In the genomic region with DNA sequence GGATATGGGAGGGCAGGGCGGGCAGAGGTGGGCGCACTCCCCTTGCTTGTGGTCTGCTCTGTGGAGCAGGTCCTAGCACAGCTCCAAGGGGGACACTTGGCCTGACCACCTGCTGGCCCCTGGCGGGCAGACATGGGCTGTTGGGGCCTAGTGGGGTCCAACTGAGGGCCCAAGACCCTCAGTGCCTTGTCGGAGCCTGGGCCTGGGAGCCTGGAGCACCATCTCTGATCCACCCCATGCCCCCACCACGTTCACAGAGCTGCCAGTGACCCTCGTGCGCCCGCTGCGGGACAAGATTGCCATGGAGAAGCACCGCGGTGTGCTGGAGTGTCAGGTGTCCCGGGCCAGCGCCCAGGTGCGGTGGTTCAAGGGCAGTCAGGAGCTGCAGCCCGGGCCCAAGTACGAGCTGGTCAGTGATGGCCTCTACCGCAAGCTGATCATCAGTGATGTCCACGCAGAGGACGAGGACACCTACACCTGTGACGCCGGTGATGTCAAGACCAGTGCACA, we compare ENCODE assay signal across 17 cellular contexts.
DNase-seq lines count a peak whose midpoint lies in the region; ATAC-seq, FAIRE-seq and TF ChIP-seq lines count a peak whose summit lies in the region.
"Had no signal": no experiment of that assay in that cellular context is flagged by ENCODE, and none has a peak within 500 bp of the region (broad histone marks: within the 10 kb centered on the region; RNA-seq: fewer than 3 reads in every experiment).

No MANE protein-coding gene starts in this region.

- no peaks in the 10 kb centered on the region for H4K20me1 ChIP-seq in HepG2 (ENCODE audit: insufficient read depth, low read length)

- peak in 2 of 3 donors; percentile 35 to 45 for DNase-seq in right lobe of liver
- DNase-seq in HepG2 (ENCODE audit: low spot score), result no peak
- peak; percentile 45 for DNase-seq in activated CD8-positive, alpha-beta memory T cell treated with anti-CD3 and anti-CD28 coated beads, Interleukin-2, amount 50 U/mL, for 48 hours
- peak; percentile 67 for DNase-seq in mesenteric fat pad (ENCODE audit: low spot score)
- peak; percentile 56 for DNase-seq in upper lobe of right lung
- no peak for DNase-seq in Ammon's horn (ENCODE audit: low spot score)
- DNase-seq: MV-4-11, NCI-H1417, NCI-H187 treated with DMSO at 0.1 percent for 48 hours, NCI-H2171 treated with DMSO at 0.1 percent for 48 hours, NCI-H82, PC-3 had no signal

- TF ChIP-seq POLR2A in right lobe of liver (IDR thresholded peaks at IDR 0.05) (no peak), HepG2 (IDR thresholded peaks at IDR 0.05; ENCODE audit: insufficient read depth in 1 of 2, low read depth in 2 of 2, low read length in 2 of 2) (no peak)

- H3K4me3 ChIP-seq in right lobe of liver (no peak overlapping the region), HepG2 (replicated peaks in 1 of 3; ENCODE audit: insufficient read depth in 1 of 3, low read depth in 2 of 3, low read length in 3 of 3) (no peak overlapping the region), upper lobe of right lung (no peak overlapping the region)
- H3K4me3 ChIP-seq: K562 had no signal

- no peak for TF ChIP-seq RAD21 in HepG2 (CRISPR knock-in tag; IDR thresholded peaks at IDR 0.05)

- no peak overlapping the region for H3K4me2 ChIP-seq in HepG2 (ENCODE audit: low read depth, low read length)

- ATAC-seq in right lobe of liver (no peak), HepG2 (no peak), upper lobe of right lung (no peak), HG03469 (IDR thresholded peaks at IDR 0.05; ENCODE audit: unreplicated experiment) (no peak)
- ATAC-seq: CD8-positive, alpha-beta T cell; HCT116; K562; PC-3 had no signal

- in situ Hi-C loops in HepG2 (cut with HindIII; ENCODE audit: extremely low pct_ligation_motif_present, low pct_unique_long_range_greater_than_20kb), result no loop called here

- H3K27ac ChIP-seq in right lobe of liver (no peak overlapping the region), HepG2 (ENCODE audit: extremely low read length, insufficient read depth, low read length) (no peak overlapping the region), upper lobe of right lung (no peak overlapping the region)
- H3K27ac ChIP-seq: RWPE1 had no signal

- no peaks in the 10 kb centered on the region for H3K27me3 ChIP-seq in right lobe of liver
- H3K27me3 ChIP-seq in HepG2 (ENCODE audit: control insufficient read depth in 1 of 2, insufficient read depth in 2 of 2, low read length in 2 of 2), result peaks cover 8 to 54% of the 10 kb centered on the region in 2 experiments
- no peaks in the 10 kb centered on the region for H3K27me3 ChIP-seq in upper lobe of right lung

- no peaks in the 10 kb centered on the region for H3K9me3 ChIP-seq in right lobe of liver
- no peaks in the 10 kb centered on the region for H3K9me3 ChIP-seq in HepG2 (ENCODE audit: low read length)
- no peaks in the 10 kb centered on the region for H3K9me3 ChIP-seq in upper lobe of right lung

- H3K36me3 ChIP-seq in right lobe of liver (no peaks in the 10 kb centered on the region), HepG2 (replicated peaks in 1 of 2; ENCODE audit: control insufficient read depth in 1 of 2, insufficient read depth in 2 of 2, low read length in 2 of 2) (no peaks in the 10 kb centered on the region), upper lobe of right lung (peaks cover 6% of the 10 kb centered on the region)

- 92% methylated on average over 4 of the region's 21 CpGs for WGBS in right lobe of liver (ENCODE audit: insufficient coverage, low coverage, low lambda C conversion rate, missing lambda C conversion rate)
- no CpG with 5 or more reads among the region's 21 CpGs for WGBS in HepG2 (ENCODE audit: low lambda C conversion rate)

- TF ChIP-seq EP300 in HepG2 (IDR thresholded peaks at IDR 0.05; ENCODE audit: low read depth in 2 of 2, low read length in 2 of 2) (no peak), HepG2 (CRISPR knock-in tag; IDR thresholded peaks at IDR 0.05; ENCODE audit: borderline replicate concordance) (no peak)

- TF ChIP-seq CTCF in right lobe of liver (IDR thresholded peaks at IDR 0.05) (no peak), HepG2 (CRISPR knock-in tag; IDR thresholded peaks at IDR 0.05) (no peak), upper lobe of right lung (IDR thresholded peaks at IDR 0.05) (no peak)

- H2AFZ ChIP-seq in HepG2 (ENCODE audit: low read length), result no peak overlapping the region

- POLR2A ChIA-PET in HepG2 (lab: Yijun Ruan, JAX), result no interaction called here

- no peaks in the 10 kb centered on the region for H3K79me2 ChIP-seq in HepG2 (ENCODE audit: insufficient read depth, low read length)

- intact Hi-C loops in right lobe of liver (cut with DNase I), result no loop called here
- intact Hi-C loops in HepG2 (cut with micrococcal nuclease; ENCODE audit: unreplicated experiment), result no loop called here
- intact Hi-C loops in upper lobe of right lung (cut with DNase I), result no loop called here

- H3K4me1 ChIP-seq in right lobe of liver (no peaks in the 10 kb centered on the region), HepG2 (ENCODE audit: insufficient read depth, low read length) (peaks cover 25% of the 10 kb centered on the region; the same call in 1 of the 2 replicates), upper lobe of right lung (peaks cover 4% of the 10 kb centered on the region)

- BruUV-seq in HepG2 (replicated peaks; lab: Mats Ljungman, UMichigan), result no TSS peak

- FAIRE-seq in HepG2 (lab: Jason Lieb, UNC), result no peak
- FAIRE-seq: K562 had no signal

- CTCF ChIA-PET in HepG2 (lab: Yijun Ruan, JAX; ENCODE audit: low intra/inter-chr PET ratio, low total read pairs), result no interaction called here

- H3K9ac ChIP-seq in HepG2 (ENCODE audit: insufficient read depth, low read depth, low read length), result no peak overlapping the region

TF ChIP-seq in HepG2, 621 proteins besides CTCF, POLR2A, EP300 and RAD21:
- TF ChIP-seq, protein P1, sequence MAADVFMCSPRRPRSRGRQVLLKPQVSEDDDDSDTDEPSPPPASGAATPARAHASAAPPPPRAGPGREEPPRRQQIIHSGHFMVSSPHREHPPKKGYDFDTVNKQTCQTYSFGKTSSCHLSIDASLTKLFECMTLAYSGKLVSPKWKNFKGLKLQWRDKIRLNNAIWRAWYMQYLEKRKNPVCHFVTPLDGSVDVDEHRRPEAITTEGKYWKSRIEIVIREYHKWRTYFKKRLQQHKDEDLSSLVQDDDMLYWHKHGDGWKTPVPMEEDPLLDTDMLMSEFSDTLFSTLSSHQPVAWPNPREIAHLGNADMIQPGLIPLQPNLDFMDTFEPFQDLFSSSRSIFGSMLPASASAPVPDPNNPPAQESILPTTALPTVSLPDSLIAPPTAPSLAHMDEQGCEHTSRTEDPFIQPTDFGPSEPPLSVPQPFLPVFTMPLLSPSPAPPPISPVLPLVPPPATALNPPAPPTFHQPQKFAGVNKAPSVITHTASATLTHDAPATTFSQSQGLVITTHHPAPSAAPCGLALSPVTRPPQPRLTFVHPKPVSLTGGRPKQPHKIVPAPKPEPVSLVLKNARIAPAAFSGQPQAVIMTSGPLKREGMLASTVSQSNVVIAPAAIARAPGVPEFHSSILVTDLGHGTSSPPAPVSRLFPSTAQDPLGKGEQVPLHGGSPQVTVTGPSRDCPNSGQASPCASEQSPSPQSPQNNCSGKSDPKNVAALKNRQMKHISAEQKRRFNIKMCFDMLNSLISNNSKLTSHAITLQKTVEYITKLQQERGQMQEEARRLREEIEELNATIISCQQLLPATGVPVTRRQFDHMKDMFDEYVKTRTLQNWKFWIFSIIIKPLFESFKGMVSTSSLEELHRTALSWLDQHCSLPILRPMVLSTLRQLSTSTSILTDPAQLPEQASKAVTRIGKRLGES (CRISPR knock-in tag; IDR thresholded peaks at IDR 0.05; ENCODE audit: borderline replicate concordance), result no peak
TF ChIP-seq in HepG2: peak in this region for 0.

Comparison
In these comparisons a context has a peak if more than half of its experiments do, and no peak if none do; other contexts are left out.
1. DNase-seq: peak in right lobe of liver (2 of 3), activated CD8-positive, alpha-beta memory T cell treated with anti-CD3 and anti-CD28 coated beads, Interleukin-2, amount 50 U/mL, for 48 hours (single experiment), mesenteric fat pad (single experiment) and upper lobe of right lung (single experiment); none in HepG2 (single experiment) and Ammon's horn (single experiment).